ENCODE assay signal across 16 cellular contexts in the genomic region with DNA sequence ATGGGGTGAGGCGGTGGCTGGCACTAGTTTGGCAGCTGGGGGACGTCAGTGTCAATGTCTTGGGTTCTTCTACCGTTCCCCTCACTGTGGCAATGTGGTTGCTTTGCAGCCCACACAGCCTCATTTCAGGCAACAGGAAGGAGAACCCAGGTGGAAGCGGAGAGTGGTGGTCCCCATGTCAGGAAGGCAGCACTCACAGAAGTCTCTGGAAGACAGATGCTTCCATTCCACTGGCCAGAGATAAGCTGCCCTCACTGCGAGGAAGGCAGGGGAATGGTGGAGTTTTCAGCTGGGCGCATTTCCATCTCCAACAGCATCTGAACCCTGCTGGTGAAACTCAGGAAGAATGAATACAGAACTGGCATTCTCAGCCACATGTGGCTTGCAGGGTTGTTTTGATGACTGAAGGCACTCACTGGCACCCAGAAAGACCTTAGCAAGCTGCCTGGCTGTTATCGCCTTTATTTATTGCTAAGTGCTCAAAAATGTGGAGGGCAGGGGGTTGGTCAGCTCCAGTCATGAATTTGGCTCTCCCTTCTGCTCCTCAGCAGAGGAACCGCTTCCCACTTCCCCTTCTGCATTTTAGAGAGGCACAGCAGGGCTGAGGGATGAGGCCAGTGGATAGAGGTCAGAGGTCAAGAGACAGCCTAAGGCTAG. TPM values are rescaled to one million over a fixed set of nuclear protein-coding genes. Genes with fewer than 3 reads are reported as not detected.
DNase-seq lines count a peak whose midpoint lies in the region; FAIRE-seq and TF ChIP-seq lines count a peak whose summit lies in the region.
"Had no signal": no experiment of that assay in that cellular context is flagged by ENCODE, and none has a peak within 500 bp of the region (broad histone marks: within the 10 kb centered on the region; RNA-seq: fewer than 3 reads in every experiment).

No MANE protein-coding gene starts in this region.

- no peaks in the 10 kb centered on the region for H4K20me1 ChIP-seq in Karpas-422 (ENCODE audit: insufficient read depth, low read depth, low read length)

- in situ Hi-C loops in astrocyte of the spinal cord (cut with HindIII; ENCODE audit: low sequenced_read_pairs) = no loop called here

- H3K4me3 ChIP-seq in astrocyte of the spinal cord (ENCODE audit: low read depth, low read length) (no peak overlapping the region), Karpas-422 (ENCODE audit: low read length) (no peak overlapping the region), tibial nerve (no peak overlapping the region)
- H3K4me3 ChIP-seq: gastroesophageal sphincter, left lung had no signal

- no peaks in the 10 kb centered on the region for H3K27me3 ChIP-seq in Karpas-422 (ENCODE audit: low read length)
- H3K27me3 ChIP-seq in tibial nerve = peaks cover 0 to 8% of the 10 kb centered on the region in 2 donors

- no peak overlapping the region for H3K9ac ChIP-seq in Karpas-422 (ENCODE audit: low read length)

- WGBS in tibial nerve, 2 donors = 65 to 67% methylated on average over 8 of the region's 8 CpGs

- no peaks in the 10 kb centered on the region for H3K9me3 ChIP-seq in Karpas-422 (ENCODE audit: low read length)
- no peaks in the 10 kb centered on the region for H3K9me3 ChIP-seq in tibial nerve
- H3K9me3 ChIP-seq: gastroesophageal sphincter, left lung had no signal

- H2AFZ ChIP-seq in Karpas-422 (ENCODE audit: low read length) = no peak overlapping the region

- H3K27ac ChIP-seq in Karpas-422 (ENCODE audit: low read length) (no peak overlapping the region), tibial nerve (no peak overlapping the region)
- H3K27ac ChIP-seq: gastroesophageal sphincter, left lung had no signal

- FAIRE-seq in HTR-8/SVneo (lab: Jason Lieb, UNC) = no peak
- FAIRE-seq: HepG2 had no signal

- no peaks in the 10 kb centered on the region for H3K79me2 ChIP-seq in Karpas-422 (ENCODE audit: low read length)

- TF ChIP-seq CTCF in astrocyte of the spinal cord (IDR thresholded peaks at IDR 0.05; ENCODE audit: low read depth, low read length) = peak; percentile 11
- no peak for TF ChIP-seq CTCF in tibial nerve (IDR thresholded peaks at IDR 0.05)

- TF ChIP-seq POLR2A in tibial nerve (IDR thresholded peaks at IDR 0.05) = no peak

- DNase-seq in AG20443 (ENCODE audit: low spot score) (peak; percentile 70), HTR-8/SVneo (ENCODE audit: insufficient read length, low spot score) (peak; percentile 47), astrocyte of the spinal cord (ENCODE audit: low read depth, low spot score) (peak; percentile 57), left kidney (ENCODE audit: low read depth, low spot score) (peak; percentile 31), Karpas-422 (no peak), tibial nerve (ENCODE audit: low spot score in 2 of 2) (no peak), pons (ENCODE audit: low spot score) (no peak), LoVo (ENCODE audit: low spot score) (no peak)
- DNase-seq: activated naive CD4-positive, alpha-beta T cell treated with Interleukin-2 at 50 U/mL for 16 hours; CD4-positive, alpha-beta memory T cell; cortex of kidney; NCI-H2107 had no signal

- TF ChIP-seq EP300 in tibial nerve (IDR thresholded peaks at IDR 0.05) = no peak

- H3K36me3 ChIP-seq in Karpas-422 (ENCODE audit: insufficient read depth, low read length) = no peaks in the 10 kb centered on the region
- no peaks in the 10 kb centered on the region for H3K36me3 ChIP-seq in tibial nerve
- H3K36me3 ChIP-seq: gastroesophageal sphincter, left lung had no signal

- no peaks in the 10 kb centered on the region for H3K4me1 ChIP-seq in Karpas-422 (ENCODE audit: low read length)
- H3K4me1 ChIP-seq in tibial nerve = no peaks in the 10 kb centered on the region
- H3K4me1 ChIP-seq: gastroesophageal sphincter, left lung had no signal

- no peaks in the 10 kb centered on the region for H3K9me2 ChIP-seq in Karpas-422 (replicated peaks; ENCODE audit: insufficient read depth, low read length)

- H3K4me2 ChIP-seq in Karpas-422 (ENCODE audit: low read depth, low read length, poor library complexity, severe bottlenecking) = no peak overlapping the region

RNA-seq across cellular contexts. Expression of a gene that starts 19.4 kb away (rescaled TPM):
- 0.18 TPM in 1 of 2 replicates, not detected in the other for total RNA-seq in Karpas-422 (2014; rRNA removed; shearing (Covaris generic); ENCODE audit: low replicate concordance)
- total RNA-seq in tibial nerve = 10 to 100 TPM; 35.1 to 90.8 (median 50.2) TPM
- total RNA-seq: activated CD8-positive, alpha-beta memory T cell treated with anti-CD3 and anti-CD28 coated beads for 36 hours; CD4-positive, alpha-beta memory T cell; HepG2 had no signal

RNA-seq across cellular contexts. Expression of a gene that starts 42.3 kb away (rescaled TPM):
- 0.07 and 0.72 TPM in 2 replicates for total RNA-seq in Karpas-422 (2014; rRNA removed; shearing (Covaris generic); ENCODE audit: low replicate concordance)
- total RNA-seq in tibial nerve = 10 to 100 TPM in 1 of 4 donors, 1 to 10 TPM in 3; 2.2 to 12.3 (median 5.3) TPM
- total RNA-seq: HepG2 had no signal

Comparison
In these comparisons a context has a peak if more than half of its experiments do, and no peak if none do; other contexts are left out.
1. DNase-seq: peak in AG20443 (single experiment), HTR-8/SVneo (single experiment), astrocyte of the spinal cord (single experiment) and left kidney (single experiment); none in Karpas-422 (single experiment), tibial nerve (0 of 2), pons (single experiment) and LoVo (single experiment).
2. RNA of a gene that starts 19.4 kb away (total RNA-seq): 35.1 to 90.8 TPM in tibial nerve; 0.18 TPM in Karpas-422; every median in the first group is over 10 times any median in the second.